ENCODE assay signal across 29 cellular contexts in the genomic region with DNA sequence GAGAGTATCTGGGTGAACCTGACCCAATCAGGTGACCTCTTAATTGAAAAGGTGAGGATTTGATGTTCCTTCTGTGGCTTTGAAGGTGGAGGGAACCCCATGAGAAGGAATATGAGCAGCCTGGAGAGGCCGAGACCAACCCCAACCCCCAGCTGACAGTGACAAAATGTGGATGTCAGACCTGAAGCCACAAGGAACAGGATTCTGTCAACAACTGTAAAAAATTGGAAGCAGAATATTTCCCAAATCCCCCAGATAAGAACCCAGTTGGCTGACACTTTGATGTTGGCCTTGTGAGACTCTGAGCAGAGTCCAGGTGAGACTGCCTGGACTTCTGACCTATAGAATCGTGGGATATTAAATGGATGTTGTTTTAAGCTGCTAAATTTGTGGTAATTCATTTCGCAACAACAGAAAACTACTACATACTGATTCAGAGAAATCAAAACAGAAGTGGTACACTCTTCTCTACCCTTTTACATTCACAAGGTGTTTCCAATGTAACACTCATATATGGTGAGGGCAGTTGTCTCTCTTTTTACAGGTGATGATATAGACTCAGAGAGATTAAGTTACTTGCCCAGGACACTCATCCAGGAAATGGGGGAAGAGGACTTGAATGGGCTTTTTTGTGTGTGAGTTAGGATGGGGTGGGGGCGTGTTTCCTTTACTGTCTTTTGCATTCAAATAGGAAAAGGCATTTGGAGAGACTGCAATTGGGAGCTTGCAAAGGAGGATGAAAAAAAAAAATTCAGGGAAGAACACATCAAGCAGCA. TPM values are rescaled to one million over a fixed set of nuclear protein-coding genes. Genes with fewer than 3 reads are reported as not detected.
A peak's percentile ranks its signal among the peaks of the same experiment; 100 is the strongest.
DNase-seq lines count a peak whose midpoint lies in the region; ATAC-seq and TF ChIP-seq lines count a peak whose summit lies in the region.
"Had no signal": no experiment of that assay in that cellular context is flagged by ENCODE, and none has a peak within 500 bp of the region (broad histone marks: within the 10 kb centered on the region; RNA-seq: fewer than 3 reads in every experiment).

No MANE protein-coding gene starts in this region.

- H3K27me3 ChIP-seq in BLaER1 (no peaks in the 10 kb centered on the region), HUES6 (ENCODE audit: control insufficient read depth, insufficient read depth, low read length) (no peaks in the 10 kb centered on the region), endodermal cell (ENCODE audit: control insufficient read depth, insufficient read depth, low read length, poor library complexity, severe bottlenecking) (no peaks in the 10 kb centered on the region), right lobe of liver (no peaks in the 10 kb centered on the region), WERI-Rb-1 (ENCODE audit: insufficient read depth, low read depth, severe bottlenecking) (no peaks in the 10 kb centered on the region)
- H3K27me3 ChIP-seq: colonic mucosa, testis had no signal

- H3K27ac Mint-ChIP-seq in endodermal cell (peak overlapping the region; percentile 52), Calu3 (ENCODE audit: unreplicated experiment) (no peak overlapping the region)
- H3K27ac Mint-ChIP-seq: activated CD4-positive, alpha-beta memory T cell treated with anti-CD3 and anti-CD28 coated beads for 36 hours; activated naive CD4-positive, alpha-beta T cell treated with anti-CD3 and anti-CD28 coated beads, Interleukin-2, amount 50 U/mL, for 24 hours; activated T-helper 1 cell treated with anti-CD3 and anti-CD28 coated beads, Interleukin-12 subunit alpha, Interleukin-12 subunit beta, Interleukin-2, Interleukin-4 antibody, amounts not matched to agents 30 ng/mL and 10 ng/mL and 1 ng/mL, durations not matched to agents 14 hours and 24 hours and 36 hours; CD8-positive, alpha-beta T cell; immature natural killer cell had no signal

- H3K36me3 ChIP-seq in BLaER1 (no peaks in the 10 kb centered on the region), HUES6 (ENCODE audit: control insufficient read depth, insufficient read depth, low read length) (no peaks in the 10 kb centered on the region), endodermal cell (ENCODE audit: control insufficient read depth, insufficient read depth, low read length) (no peaks in the 10 kb centered on the region), right lobe of liver (no peaks in the 10 kb centered on the region), WERI-Rb-1 (no peaks in the 10 kb centered on the region)
- H3K36me3 ChIP-seq: colonic mucosa, prostate gland had no signal

- H3K4me2 ChIP-seq in BLaER1, result peak overlapping the region; percentile 61

- no TSS peak for BruUV-seq in Calu3 (replicated peaks; lab: Mats Ljungman, UMichigan)

- DNase-seq in endodermal cell (no peak), right lobe of liver (no peak), NCI-H2081 (lab: John Stamatoyannopoulos, UW) (no peak), Calu3 (no peak), WERI-Rb-1 (no peak)
- DNase-seq: activated CD4-positive, alpha-beta memory T cell treated with anti-CD3 and anti-CD28 coated beads for 36 hours; activated CD8-positive, alpha-beta memory T cell treated with anti-CD3 and anti-CD28 coated beads, Interleukin-2, amount 50 U/mL, for 4 hours; amygdala; CD8-positive, alpha-beta T cell; colonic mucosa; DMS 273 treated with DMSO at 0.1 percent for 48 hours; effector CD8-positive, alpha-beta T cell; head of caudate nucleus; immature natural killer cell; left colon; NCI-H1436; NCI-H446; nucleus accumbens; OCI-M1; stimulated activated CD4-positive, alpha-beta T cell treated with anti-CD3 and anti-CD28 coated beads, Interleukin-15, amount 100 ng/mL, for 24 hours; stimulated activated naive CD4-positive, alpha-beta T cell treated with Interleukin-2 at 50 U/mL for 16 hours; testis had no signal

- intact Hi-C loops in right lobe of liver (cut with DNase I) (no loop called here), Calu3 (cut with micrococcal nuclease; ENCODE audit: unreplicated experiment) (no loop called here)

- 54 to 58% methylated on average over 2 to 4 of the region's 4 CpGs for WGBS in endodermal cell (ENCODE audit: insufficient coverage in 1 of 2, insufficient read length in 1 of 2), 2 experiments
- 65% methylated on average over 4 of the region's 4 CpGs for WGBS in right lobe of liver (ENCODE audit: insufficient coverage, low coverage, low lambda C conversion rate, missing lambda C conversion rate)

- H3K4me1 ChIP-seq in BLaER1, result peaks cover 62% of the 10 kb centered on the region
- H3K4me1 ChIP-seq in HUES6 (ENCODE audit: control insufficient read depth, insufficient read depth, low read length), result peaks cover 55% of the 10 kb centered on the region
- peaks cover 26% of the 10 kb centered on the region for H3K4me1 ChIP-seq in endodermal cell (ENCODE audit: control insufficient read depth, insufficient read depth, low read length)
- peaks cover 0 to 9% (median 0%) of the 10 kb centered on the region in 4 donors for H3K4me1 ChIP-seq in right lobe of liver
- H3K4me1 ChIP-seq: colonic mucosa, prostate gland, testis had no signal

- H3K9ac ChIP-seq in BLaER1 (no peak overlapping the region), HUES6 (ENCODE audit: low read length) (peak overlapping the region; percentile 18), endodermal cell (ENCODE audit: extremely low read depth, low read length, poor library complexity, severe bottlenecking) (no peak overlapping the region)

- no peak for TF ChIP-seq POLR2A in right lobe of liver (IDR thresholded peaks at IDR 0.05)

- peaks cover 46% of the 10 kb centered on the region for H3K4me1 Mint-ChIP-seq in endodermal cell
- no peaks in the 10 kb centered on the region for H3K4me1 Mint-ChIP-seq in Calu3 (ENCODE audit: low read depth, unreplicated experiment)
- H3K4me1 Mint-ChIP-seq: activated naive CD4-positive, alpha-beta T cell treated with anti-CD3 and anti-CD28 coated beads, Interleukin-2, amount 50 U/mL, for 24 hours; immature natural killer cell had no signal

- TF ChIP-seq CTCF in endodermal cell (conservative IDR thresholded peaks at IDR 0.05) (no peak), right lobe of liver (IDR thresholded peaks at IDR 0.05) (no peak), Calu3 (IDR thresholded peaks at IDR 0.05; ENCODE audit: unreplicated experiment) (no peak), WERI-Rb-1 (IDR thresholded peaks at IDR 0.05; ENCODE audit: low read depth, low read length) (no peak)

- H3K4me3 ChIP-seq in BLaER1 (no peak overlapping the region), HUES6 (ENCODE audit: low read depth, low read length) (peak overlapping the region; percentile 34; the same call in 1 of the 2 replicates), endodermal cell (ENCODE audit: low read length) (no peak overlapping the region), right lobe of liver (no peak overlapping the region), WERI-Rb-1 (ENCODE audit: low read depth, low read length) (no peak overlapping the region)
- H3K4me3 ChIP-seq: colonic mucosa, prostate gland, testis had no signal

- H3K27ac ChIP-seq in BLaER1 (peak overlapping the region; percentile 45; the same call in 1 of the 2 replicates), HUES6 (ENCODE audit: low read depth, low read length) (peak overlapping the region; percentile 75), endodermal cell (ENCODE audit: low read depth, low read length) (no peak overlapping the region), right lobe of liver (no peak overlapping the region), WERI-Rb-1 (no peak overlapping the region)
- H3K27ac ChIP-seq: colonic mucosa, prostate gland, testis had no signal

- H3K36me3 Mint-ChIP-seq in endodermal cell (ENCODE audit: low read depth), result no peaks in the 10 kb centered on the region
- no peaks in the 10 kb centered on the region for H3K36me3 Mint-ChIP-seq in Calu3 (ENCODE audit: insufficient read depth, unreplicated experiment)
- H3K36me3 Mint-ChIP-seq: activated CD4-positive, alpha-beta memory T cell treated with anti-CD3 and anti-CD28 coated beads for 36 hours; activated naive CD4-positive, alpha-beta T cell treated with anti-CD3 and anti-CD28 coated beads, Interleukin-2, amount 50 U/mL, for 24 hours; CD8-positive, alpha-beta T cell; immature natural killer cell had no signal

- ATAC-seq in right lobe of liver (peak; percentile 23 to 64 (median 48)), GM21723 (IDR thresholded peaks at IDR 0.05; ENCODE audit: unreplicated experiment) (no peak)
- ATAC-seq: CD8-positive, alpha-beta T cell; left colon had no signal

- no peaks in the 10 kb centered on the region for H4K20me1 ChIP-seq in BLaER1

- H3K9me3 Mint-ChIP-seq in endodermal cell (no peaks in the 10 kb centered on the region), Calu3 (ENCODE audit: low read depth, unreplicated experiment) (no peaks in the 10 kb centered on the region)
- H3K9me3 Mint-ChIP-seq: activated CD4-positive, alpha-beta memory T cell treated with anti-CD3 and anti-CD28 coated beads for 36 hours; activated naive CD4-positive, alpha-beta T cell treated with anti-CD3 and anti-CD28 coated beads, Interleukin-2, amount 50 U/mL, for 24 hours; activated T-helper 1 cell treated with anti-CD3 and anti-CD28 coated beads, Interleukin-12 subunit alpha, Interleukin-12 subunit beta, Interleukin-2, Interleukin-4 antibody, amounts not matched to agents 30 ng/mL and 10 ng/mL and 1 ng/mL, durations not matched to agents 14 hours and 24 hours and 36 hours; CD8-positive, alpha-beta T cell had no signal

- CTCF ChIA-PET in Calu3 (lab: Charles Lee), result interaction anchor here (0.6 kb wide), 2 partner anchors 33 to 243 kb away, joined by 3 read pairs; no protein-coding TSS in a partner anchor

- H3K9me3 ChIP-seq in BLaER1 (no peaks in the 10 kb centered on the region), HUES6 (ENCODE audit: control insufficient read depth, insufficient read depth, low read depth, low read length) (no peaks in the 10 kb centered on the region), endodermal cell (ENCODE audit: control insufficient read depth, low read length) (no peaks in the 10 kb centered on the region), right lobe of liver (no peaks in the 10 kb centered on the region), WERI-Rb-1 (ENCODE audit: severe bottlenecking) (no peaks in the 10 kb centered on the region)
- H3K9me3 ChIP-seq: colonic mucosa, prostate gland, testis had no signal

- no peak overlapping the region for H3K4me3 Mint-ChIP-seq in endodermal cell
- H3K4me3 Mint-ChIP-seq in Calu3 (ENCODE audit: low read depth, unreplicated experiment), result no peak overlapping the region
- H3K4me3 Mint-ChIP-seq: activated CD4-positive, alpha-beta memory T cell treated with anti-CD3 and anti-CD28 coated beads for 36 hours; activated naive CD4-positive, alpha-beta T cell treated with anti-CD3 and anti-CD28 coated beads, Interleukin-2, amount 50 U/mL, for 24 hours; activated T-helper 1 cell treated with anti-CD3 and anti-CD28 coated beads, Interleukin-12 subunit alpha, Interleukin-12 subunit beta, Interleukin-2, Interleukin-4 antibody, amounts not matched to agents 30 ng/mL and 10 ng/mL and 1 ng/mL, durations not matched to agents 14 hours and 24 hours and 36 hours; CD8-positive, alpha-beta T cell; immature natural killer cell had no signal

- H3K27me3 Mint-ChIP-seq in endodermal cell (ENCODE audit: insufficient read depth), result peaks cover 4% of the 10 kb centered on the region
- peaks cover 78% of the 10 kb centered on the region for H3K27me3 Mint-ChIP-seq in Calu3 (ENCODE audit: unreplicated experiment)
- H3K27me3 Mint-ChIP-seq: activated CD4-positive, alpha-beta memory T cell treated with anti-CD3 and anti-CD28 coated beads for 36 hours had no signal

RNA-seq across cellular contexts. Expression of a gene that starts 29.8 kb away (rescaled TPM):
- total RNA-seq in endodermal cell (100 to 1,000 TPM; 122 to 172 TPM), right lobe of liver (10 to 100 TPM; 22.9 to 30.1 (median 26.4) TPM), Calu3 (2022) (not detected in 2 replicates)
- polyA plus RNA-seq in endodermal cell (2013, experiment 1 of 2), result 49.8 TPM
- polyA plus RNA-seq in endodermal cell (2013, experiment 2 of 2), result 45.5 TPM
- total RNA-seq: activated CD4-positive, alpha-beta memory T cell treated with anti-CD3 and anti-CD28 coated beads for 36 hours; activated T-helper 1 cell treated with anti-CD3 and anti-CD28 coated beads, Interleukin-12 subunit alpha, Interleukin-12 subunit beta, Interleukin-2, Interleukin-4 antibody, amounts not matched to agents 30 ng/mL and 10 ng/mL and 1 ng/mL, durations not matched to agents 14 hours and 24 hours and 36 hours; CD8-positive, alpha-beta T cell; HT-29 had no signal
- polyA plus RNA-seq: immature natural killer cell had no signal

Comparison
In these comparisons a context has a peak if more than half of its experiments do, and no peak if none do; other contexts are left out.
1. H3K27ac ChIP-seq: peak in BLaER1 (single experiment) and HUES6 (single experiment); none in endodermal cell (single experiment), right lobe of liver (0 of 3) and WERI-Rb-1 (single experiment).
2. RNA of a gene that starts 29.8 kb away (total RNA-seq): 122 to 172 TPM in endodermal cell and 22.9 to 30.1 TPM in right lobe of liver; not detected in Calu3; every median in the first group is over 10 times any median in the second.